Comparison of ENCODE assay signal across 2 cellular contexts in genomic region chr12:52921488-52922165, GRCh38.
TF ChIP-seq lines count a peak whose summit lies in the region.

No MANE protein-coding gene starts in this region.

TF ChIP-seq in A549, 52 proteins besides CTCF, POLR2A, EP300 and RAD21:
- TF ChIP-seq KDM5A (IDR thresholded peaks at IDR 0.05): no peak
- TF ChIP-seq HOXA7 (CRISPR knock-in tag; IDR thresholded peaks at IDR 0.05): no peak
- TF ChIP-seq MAFK (IDR thresholded peaks at IDR 0.05; ENCODE audit: partially characterized antibody): no peak
- no peak for TF ChIP-seq TP53 (CRISPR knock-in tag; IDR thresholded peaks at IDR 0.05)
- no peak for TF ChIP-seq SMC3 (IDR thresholded peaks at IDR 0.05)
- no peak for TF ChIP-seq ZC3H11A (IDR thresholded peaks at IDR 0.05)
- no peak for TF ChIP-seq MYC (IDR thresholded peaks at IDR 0.05; ENCODE audit: borderline replicate concordance, low read length)
- TF ChIP-seq SREBF2 (IDR thresholded peaks at IDR 0.05): no peak
- no peak for TF ChIP-seq FOSB (CRISPR knock-in tag; IDR thresholded peaks at IDR 0.05)
- no peak for TF ChIP-seq E2F6 (IDR thresholded peaks at IDR 0.05; ENCODE audit: borderline replicate concordance, low read depth)

TF ChIP-seq in IMR-90, 13 proteins besides CTCF, POLR2A, EP300 and RAD21:
- TF ChIP-seq CEBPB (IDR thresholded peaks at IDR 0.05; ENCODE audit: low read depth, low read length) (no peak), SMC3 (IDR thresholded peaks at IDR 0.05; ENCODE audit: low read depth, low read length) (no peak), ELK1 (IDR thresholded peaks at IDR 0.05; ENCODE audit: borderline replicate concordance, low read depth, low read length) (no peak), FOS (IDR thresholded peaks at IDR 0.05; ENCODE audit: low read depth, low read length) (no peak), RFX5 (IDR thresholded peaks at IDR 0.05; ENCODE audit: low read depth, low read length) (no peak), MAFK (IDR thresholded peaks at IDR 0.05; ENCODE audit: low read depth, low read length) (no peak), RCOR1 (IDR thresholded peaks at IDR 0.05; ENCODE audit: insufficient replicate concordance, low read length) (no peak), MAZ (IDR thresholded peaks at IDR 0.05; ENCODE audit: borderline replicate concordance, low read depth, low read length) (no peak), USF2 (IDR thresholded peaks at IDR 0.05; ENCODE audit: low read depth, low read length) (no peak), NFE2L2 (IDR thresholded peaks at IDR 0.05; ENCODE audit: low read depth, low read length) (no peak), MXI1 (IDR thresholded peaks at IDR 0.05; ENCODE audit: borderline replicate concordance, low read depth, low read length) (no peak), BHLHE40 (IDR thresholded peaks at IDR 0.05; ENCODE audit: low read depth, low read length) (no peak), CHD1 (IDR thresholded peaks at IDR 0.05; ENCODE audit: low read depth, low read length) (no peak)
